ENCODE assay signal across 20 cellular contexts in genomic region chr6:38163186-38164130, GRCh38.
A peak's percentile ranks its signal among the peaks of the same experiment; 100 is the strongest.
DNase-seq lines count a peak whose midpoint lies in the region; ATAC-seq, FAIRE-seq and TF ChIP-seq lines count a peak whose summit lies in the region.
"Had no signal": no experiment of that assay in that cellular context is flagged by ENCODE, and none has a peak within 500 bp of the region (broad histone marks: within the 10 kb centered on the region; RNA-seq: fewer than 3 reads in every experiment).

No MANE protein-coding gene starts in this region.

- ATAC-seq in Right ventricle myocardium inferior (no peak), left ventricle myocardium superior (no peak), upper lobe of right lung (no peak), GM23338 (no peak)
- ATAC-seq: A549 had no signal

- DNase-seq in Right ventricle myocardium inferior (ENCODE audit: missing footprints) (peak; percentile 66), left ventricle myocardium superior (no peak), kidney (no peak), neural crest cell (ENCODE audit: low read depth, low spot score) (no peak), upper lobe of right lung (peak; percentile 49), NCI-H82 (lab: John Stamatoyannopoulos, UW) (no peak), NOMO-1 treated with DMSO at 0.1 percent for 48 hours (lab: John Stamatoyannopoulos, UW; ENCODE audit: unreplicated experiment) (no peak), GM23338 (ENCODE audit: low spot score) (no peak)
- DNase-seq: DMS153, IMR-90, Kasumi-1, NCI-H1105 treated with DMSO at 0.1 percent for 48 hours, NCI-H1694 treated with DMSO at 0.1 percent for 48 hours, NCI-H2107, NCI-H345, NCI-H526 treated with DMSO at 0.1 percent for 48 hours had no signal

- H3K4me3 Mint-ChIP-seq in neural crest cell (no peak overlapping the region), GM23338 (no peak overlapping the region)

- H3K9me2 ChIP-seq in GM23338 (ENCODE audit: insufficient read depth), result no peaks in the 10 kb centered on the region

- no peak overlapping the region for H3K4me2 ChIP-seq in GM23338
- H3K4me2 ChIP-seq: A549; BLaER1 treated with 17β-estradiol and CSF1 and Interleukin-3, amounts not matched to agents 10 nM and 100 nM had no signal

- peaks cover 25% of the 10 kb centered on the region for H3K36me3 Mint-ChIP-seq in neural crest cell (ENCODE audit: low read depth)
- peaks cover 2% of the 10 kb centered on the region; the same call in 1 of the 3 replicates for H3K36me3 Mint-ChIP-seq in GM23338 (ENCODE audit: low read depth)

- H3K9ac ChIP-seq in kidney (ENCODE audit: low read length in 2 of 2), result no peak overlapping the region
- H3K9ac ChIP-seq: BLaER1 treated with 17β-estradiol and CSF1 and Interleukin-3, amounts not matched to agents 10 nM and 100 nM had no signal

- H3K4me3 ChIP-seq in kidney (ENCODE audit: low read length in 2 of 2) (no peak overlapping the region), upper lobe of right lung (no peak overlapping the region), GM23338 (no peak overlapping the region)
- H3K4me3 ChIP-seq: A549; BLaER1 treated with 17β-estradiol and CSF1 and Interleukin-3, amounts not matched to agents 10 nM and 100 nM; SJSA1 had no signal

- no peak for FAIRE-seq in kidney (lab: Jason Lieb, UNC)
- FAIRE-seq: A549, GM12892 had no signal

- H3K9me3 ChIP-seq in kidney (ENCODE audit: control insufficient read depth in 1 of 2, low read length in 2 of 2), result no peaks in the 10 kb centered on the region
- H3K9me3 ChIP-seq in upper lobe of right lung, result no peaks in the 10 kb centered on the region
- H3K9me3 ChIP-seq: A549; BLaER1 treated with 17β-estradiol and CSF1 and Interleukin-3, amounts not matched to agents 10 nM and 100 nM; SJSA1 had no signal

- H3K9me3 Mint-ChIP-seq in neural crest cell (peaks cover 9% of the 10 kb centered on the region), GM23338 (no peaks in the 10 kb centered on the region; the same call in 2 of the 3 replicates)

- no peak overlapping the region for H2AFZ ChIP-seq in GM23338

- intact Hi-C loops in Right ventricle myocardium inferior (cut with DNase I) (no loop called here), left ventricle myocardium superior (cut with micrococcal nuclease) (no loop called here), kidney (cut with DNase I) (no loop called here), upper lobe of right lung (cut with DNase I) (no loop called here)

- H3K4me1 Mint-ChIP-seq in neural crest cell (peaks cover 4% of the 10 kb centered on the region), GM23338 (peaks cover 10% of the 10 kb centered on the region; the same call in 2 of the 3 replicates)

- H3K27ac Mint-ChIP-seq in neural crest cell (ENCODE audit: unreplicated experiment) (peak overlapping the region; percentile 22), GM23338 (no peak overlapping the region)

- no peaks in the 10 kb centered on the region for H3K79me2 ChIP-seq in GM23338 (replicated peaks; ENCODE audit: insufficient read depth)

- H3K27me3 Mint-ChIP-seq in neural crest cell (ENCODE audit: low read depth) (no peaks in the 10 kb centered on the region), GM23338 (ENCODE audit: insufficient read depth, low read depth, poor library complexity) (peaks cover 19% of the 10 kb centered on the region)

- no peaks in the 10 kb centered on the region for H4K20me1 ChIP-seq in GM23338 (replicated peaks; ENCODE audit: insufficient read depth)

- H3K27me3 ChIP-seq in upper lobe of right lung (no peaks in the 10 kb centered on the region), GM23338 (ENCODE audit: insufficient read depth) (no peaks in the 10 kb centered on the region)
- H3K27me3 ChIP-seq: BLaER1 treated with 17β-estradiol and CSF1 and Interleukin-3, amounts not matched to agents 10 nM and 100 nM; SJSA1 had no signal

- H3K36me3 ChIP-seq in kidney (ENCODE audit: control insufficient read depth in 1 of 2, insufficient read depth in 2 of 2, low read length in 2 of 2) (no peaks in the 10 kb centered on the region), upper lobe of right lung (no peaks in the 10 kb centered on the region), GM23338 (ENCODE audit: insufficient read depth) (no peaks in the 10 kb centered on the region)
- H3K36me3 ChIP-seq: SJSA1 had no signal

- H3K27ac ChIP-seq in kidney (ENCODE audit: low read depth in 2 of 2, low read length in 2 of 2) (peak overlapping the region; percentile 56 to 72), upper lobe of right lung (no peak overlapping the region), GM23338 (ENCODE audit: low read depth) (no peak overlapping the region)
- H3K27ac ChIP-seq: A549; BLaER1 treated with 17β-estradiol and CSF1 and Interleukin-3, amounts not matched to agents 10 nM and 100 nM; SJSA1 had no signal

- TF ChIP-seq CTCF in kidney (IDR thresholded peaks at IDR 0.05; ENCODE audit: borderline replicate concordance, extremely low read depth, insufficient read depth) (no peak), neural crest cell (conservative IDR thresholded peaks at IDR 0.05) (no peak), upper lobe of right lung (IDR thresholded peaks at IDR 0.05) (no peak), GM23338 (conservative IDR thresholded peaks at IDR 0.05; ENCODE audit: low read depth in 2 of 2) (no peak)

- H3K4me1 ChIP-seq in kidney (ENCODE audit: control insufficient read depth in 1 of 2, insufficient read depth in 1 of 2, low read depth in 1 of 2, low read length in 2 of 2), result peaks cover 0 to 9% of the 10 kb centered on the region in 2 donors
- no peaks in the 10 kb centered on the region for H3K4me1 ChIP-seq in upper lobe of right lung
- H3K4me1 ChIP-seq in GM23338 (ENCODE audit: insufficient read depth), result no peaks in the 10 kb centered on the region
- H3K4me1 ChIP-seq: A549, SJSA1 had no signal

- H3F3A ChIP-seq in GM23338 (replicated peaks; ENCODE audit: low read depth), result no peaks in the 10 kb centered on the region

TF ChIP-seq in GM23338, 12 proteins besides CTCF, POLR2A, EP300 and RAD21 (continues in another document):
- TF ChIP-seq ZNF462 (CRISPR knock-in tag; IDR thresholded peaks at IDR 0.05) (no peak), STAT1 (IDR thresholded peaks at IDR 0.05; ENCODE audit: unreplicated experiment) (no peak)

Comparison
In these comparisons a context has a peak if more than half of its experiments do, and no peak if none do; other contexts are left out.
1. DNase-seq: peak in Right ventricle myocardium inferior (single experiment) and upper lobe of right lung (single experiment); none in left ventricle myocardium superior (single experiment), kidney (single experiment), neural crest cell (single experiment), NCI-H82 (single experiment), NOMO-1 treated with DMSO at 0.1 percent for 48 hours (single experiment) and GM23338 (single experiment).
2. H3K27ac ChIP-seq: peak in kidney (2 of 2); none in upper lobe of right lung (single experiment) and GM23338 (single experiment).